ENCODE assay signal across 8 cellular contexts in genomic region chr7:93374345-93374940, GRCh38.
A peak's percentile ranks its signal among the peaks of the same experiment; 100 is the strongest.
DNase-seq lines count a peak whose midpoint lies in the region; ATAC-seq and TF ChIP-seq lines count a peak whose summit lies in the region.

No MANE protein-coding gene starts in this region.

- H3K27me3 ChIP-seq in transverse colon, result no peaks in the 10 kb centered on the region
- H3K27me3 ChIP-seq in vagina, result no peaks in the 10 kb centered on the region

- no peak overlapping the region for H3K27ac ChIP-seq in transverse colon
- H3K27ac ChIP-seq in vagina, result no peak overlapping the region

- TF ChIP-seq EP300 in transverse colon (IDR thresholded peaks at IDR 0.05; ENCODE audit: low read depth), result no peak

- no peaks in the 10 kb centered on the region for H3K9me3 ChIP-seq in transverse colon
- no peaks in the 10 kb centered on the region for H3K9me3 ChIP-seq in vagina

- DNase-seq in DMS53 (lab: John Stamatoyannopoulos, UW) (peak; percentile 75), RPMI8226 (peak; percentile 56), foreskin fibroblast (peak; percentile 14 to 58), transverse colon (no peak), anterior cingulate cortex (lab: John Stamatoyannopoulos, UW) (no peak), vagina (ENCODE audit: extremely low spot score in 2 of 2) (no peak)

- intact Hi-C loops in transverse colon (cut with DNase I; ENCODE audit: low total_unique reads) (no loop called here), vagina (cut with DNase I) (no loop called here)

- TF ChIP-seq CTCF in foreskin fibroblast (IDR thresholded peaks at IDR 0.05; ENCODE audit: low read depth, low read length), result peak; percentile 85
- peak; percentile 28 to 60 (median 47) for TF ChIP-seq CTCF in transverse colon (IDR thresholded peaks at IDR 0.05)
- TF ChIP-seq CTCF in vagina (IDR thresholded peaks at IDR 0.05), result peak in 1 of 3 experiments; percentile 26

- ATAC-seq in GM19455 (IDR thresholded peaks at IDR 0.05; ENCODE audit: unreplicated experiment) (peak; percentile 62), HG03575 (IDR thresholded peaks at IDR 0.05; ENCODE audit: extremely low read depth, insufficient number of reproducible peaks, low FRiP score, unreplicated experiment) (peak; percentile 63)

- in situ Hi-C loops in transverse colon (cut with MboI; ENCODE audit: low pct_ligation_motif_present in 1 of 4, low pct_unique_long_range_greater_than_20kb in 1 of 4, low sequenced_read_pairs in 3 of 4), result no loop called here

- H3K4me1 ChIP-seq in transverse colon (no peaks in the 10 kb centered on the region), vagina (no peaks in the 10 kb centered on the region)

- H3K4me3 ChIP-seq in foreskin fibroblast (ENCODE audit: low read depth in 1 of 2, low read length in 2 of 2) (no peak overlapping the region), transverse colon (no peak overlapping the region), vagina (no peak overlapping the region)

- TF ChIP-seq POLR2A in transverse colon (IDR thresholded peaks at IDR 0.05) (no peak), vagina (IDR thresholded peaks at IDR 0.05) (no peak)

- H3K36me3 ChIP-seq in transverse colon (no peaks in the 10 kb centered on the region), vagina (no peaks in the 10 kb centered on the region)

- WGBS in transverse colon (ENCODE audit: low coverage in 1 of 2), 2 donors, result 30 to 38% methylated on average over 4 to 5 of the region's 5 CpGs

Comparison
In these comparisons a context has a peak if more than half of its experiments do, and no peak if none do; other contexts are left out.
1. DNase-seq: peak in DMS53 (single experiment), RPMI8226 (single experiment) and foreskin fibroblast (2 of 2); none in transverse colon (single experiment), anterior cingulate cortex (0 of 58) and vagina (0 of 2).